ENCODE assay signal across 8 cellular contexts in genomic region chr2:9474361-9475117, GRCh38. TPM values are rescaled to one million over a fixed set of nuclear protein-coding genes. Genes with fewer than 3 reads are reported as not detected.
DNase-seq lines count a peak whose midpoint lies in the region; ATAC-seq and TF ChIP-seq lines count a peak whose summit lies in the region.

IAH1 (plus strand) TSS chr2:9474551; CDS start chr2:9474567, 16 bp downstream.

- H3K4me1 ChIP-seq in HUES64 (ENCODE audit: insufficient read depth, low read length) (no peaks in the 10 kb centered on the region), iPS DF 6.9 (ENCODE audit: control insufficient read depth, insufficient read depth, low read length) (peaks cover 3% of the 10 kb centered on the region; the same call in 1 of the 2 replicates), gastrocnemius medialis (peaks cover 21 to 46% of the 10 kb centered on the region in 2 donors)

- H3K4me3 ChIP-seq in HUES64 (ENCODE audit: low read length) (peak within 1 kb of the TSS; percentile 62), astrocyte of the spinal cord (ENCODE audit: low read depth, low read length) (peak within 1 kb of the TSS; percentile 65), iPS DF 6.9 (ENCODE audit: low read length) (peak within 1 kb of the TSS; percentile 70), gastrocnemius medialis (peak within 1 kb of the TSS; percentile 73 to 88 (median 79))

- H3K9me3 ChIP-seq in HUES64 (ENCODE audit: insufficient read depth, low read depth, low read length), result no peaks in the 10 kb centered on the region
- H3K9me3 ChIP-seq in iPS DF 6.9 (ENCODE audit: control insufficient read depth, insufficient read depth, low read length), result no peaks in the 10 kb centered on the region
- H3K9me3 ChIP-seq in gastrocnemius medialis, result no peaks in the 10 kb centered on the region

- in situ Hi-C loops in astrocyte of the spinal cord (cut with HindIII; ENCODE audit: low sequenced_read_pairs) (no loop called here), gastrocnemius medialis (cut with MboI; ENCODE audit: low sequenced_read_pairs in 4 of 4) (no loop called here)

- H3K9ac ChIP-seq in HUES64 (ENCODE audit: low read depth, low read length), result peak within 1 kb of the TSS; percentile 72

- intact Hi-C loops in gastrocnemius medialis (cut with DNase I; ENCODE audit: low total_unique reads), result loop anchor here (1.0 to 10.0 kb wide), 5 partner anchors 52 to 290 kb away; partner anchors contain the start of genes ADAM17, CPSF3 and ITGB1BP1

- WGBS in HUES64, result 63% methylated on average over 95 of the region's 95 CpGs
- no CpG with 5 or more reads among the region's 95 CpGs for whole genome bisulfite sequencing in iPS DF 6.9 (ENCODE audit: insufficient coverage, insufficient read length)

- peak; percentile 52 to 59 for TF ChIP-seq POLR2A in gastrocnemius medialis (IDR thresholded peaks at IDR 0.05)

- H3K27me3 ChIP-seq in HUES64 (ENCODE audit: insufficient read depth, low read length) (peaks cover 11% of the 10 kb centered on the region; the same call in 1 of the 2 replicates), iPS DF 6.9 (ENCODE audit: control insufficient read depth, insufficient read depth, low read length) (no peaks in the 10 kb centered on the region), gastrocnemius medialis (no peaks in the 10 kb centered on the region)

- H3K36me3 ChIP-seq in HUES64 (ENCODE audit: insufficient read depth, low read length), result peaks cover 29% of the 10 kb centered on the region
- no peaks in the 10 kb centered on the region for H3K36me3 ChIP-seq in iPS DF 6.9 (ENCODE audit: control insufficient read depth, insufficient read depth, low read length)
- H3K36me3 ChIP-seq in gastrocnemius medialis, result peaks cover 0 to 8% of the 10 kb centered on the region in 2 donors

- H3K27ac ChIP-seq in HUES64 (ENCODE audit: low read depth, low read length), result no peak within 1 kb of the TSS
- H3K27ac ChIP-seq in iPS DF 6.9 (ENCODE audit: low read length), result no peak within 1 kb of the TSS
- H3K27ac ChIP-seq in gastrocnemius medialis, result peak within 1 kb of the TSS; percentile 80 to 92 (median 91)

- TF ChIP-seq CTCF in astrocyte of the spinal cord (IDR thresholded peaks at IDR 0.05; ENCODE audit: low read depth, low read length) (no peak), gastrocnemius medialis (IDR thresholded peaks at IDR 0.05 in 4 of 5, conservative IDR thresholded peaks at IDR 0.05 in 1 of 5) (no peak)

- ATAC-seq in GM21515 (IDR thresholded peaks at IDR 0.05; ENCODE audit: unreplicated experiment) (peak; percentile 64), gastrocnemius medialis (peak; percentile 79 to 81)

- DNase-seq in EL, result peak; percentile 58
- DNase-seq in T1000 (lab: John Stamatoyannopoulos, UW), result peak; percentile 57
- peak; percentile 31 for DNase-seq in astrocyte of the spinal cord (ENCODE audit: low read depth, low spot score)
- DNase-seq in iPS DF 6.9 (ENCODE audit: low read depth, low spot score), result no peak
- peak; percentile 22 to 49 for DNase-seq in gastrocnemius medialis
- no peak for DNase-seq in NCI-H128 (lab: John Stamatoyannopoulos, UW; ENCODE audit: unreplicated experiment)

RNA-seq across cellular contexts. Expression of gene IAH1, which starts in this region (rescaled TPM):
- polyA plus RNA-seq in HUES64 (2013, experiment 1 of 2), result 8.8 TPM
- polyA plus RNA-seq in HUES64 (2013, experiment 2 of 2), result 8.5 TPM
- 10 to 100 TPM; 15.8 to 45.9 (median 38.6) TPM for total RNA-seq in gastrocnemius medialis

Comparison
In these comparisons a context has a peak if more than half of its experiments do, and no peak if none do; other contexts are left out.
1. DNase-seq: peak in EL (single experiment), T1000 (single experiment), astrocyte of the spinal cord (single experiment) and gastrocnemius medialis (2 of 2); none in iPS DF 6.9 (single experiment) and NCI-H128 (single experiment).
2. H3K27ac ChIP-seq: peak in gastrocnemius medialis (4 of 4); none in HUES64 (single experiment) and iPS DF 6.9 (single experiment).
3. Peak in every context shown above with its lines, with median percentiles within 50 percentile points of each other: H3K4me3 ChIP-seq.